ENCODE assay signal across 26 cellular contexts in the genomic region with DNA sequence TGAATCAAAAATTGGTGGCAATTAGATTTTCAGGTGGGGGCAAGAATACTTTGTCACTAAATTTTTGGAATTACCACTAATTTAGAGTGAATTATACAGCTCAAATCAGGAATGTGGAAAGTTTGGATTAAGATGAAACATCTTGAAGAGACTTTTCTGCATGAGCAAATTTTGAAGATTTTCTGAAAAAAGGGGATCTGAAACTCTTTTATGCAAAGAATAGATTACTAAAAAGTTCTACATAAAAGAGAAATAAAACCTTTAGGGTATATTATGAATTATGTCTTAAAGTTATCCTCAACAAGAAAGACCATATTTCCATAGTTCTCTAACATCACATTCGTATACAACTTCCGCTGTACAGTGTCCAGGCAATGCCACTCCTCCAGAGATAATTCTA.
"Had no signal": no experiment of that assay in that cellular context is flagged by ENCODE, and none has a peak within 500 bp of the region (broad histone marks: within the 10 kb centered on the region; RNA-seq: fewer than 3 reads in every experiment).

No MANE protein-coding gene starts in this region.

- ATAC-seq: left colon; left lung; lower lobe of right lung; naive thymus-derived CD8-positive, alpha-beta T cell; right lobe of liver had no signal

- H3K79me2 ChIP-seq: parathyroid adenoma had no signal

- H3K27me3 ChIP-seq: left lung, right atrium auricular region, right lobe of liver, suprapubic skin, tibial nerve, uterus had no signal

- H3K27me3 Mint-ChIP-seq: naive thymus-derived CD8-positive, alpha-beta T cell; stimulated activated naive CD8-positive, alpha-beta T cell treated with anti-CD3 and anti-CD28 coated beads, Interleukin-15, Interleukin-2, amounts not matched to agents 100 ng/mL and 50 ng/mL, for 24 hours; type B pancreatic cell had no signal

- H3K4me1 Mint-ChIP-seq: immature natural killer cell, mesothelial cell of epicardium, nephron, neural crest cell had no signal

- H3K27ac Mint-ChIP-seq: immature natural killer cell; mesothelial cell of epicardium; naive thymus-derived CD8-positive, alpha-beta T cell; nephron; stimulated activated naive CD8-positive, alpha-beta T cell treated with anti-CD3 and anti-CD28 coated beads, Interleukin-15, Interleukin-2, amounts not matched to agents 100 ng/mL and 50 ng/mL, for 24 hours; type B pancreatic cell had no signal

- H3K4me3 ChIP-seq: left lung, lower lobe of right lung, right atrium auricular region, right lobe of liver, smooth muscle cell, suprapubic skin, thoracic aorta, tibial nerve, uterus had no signal

- H3K4me3 Mint-ChIP-seq: immature natural killer cell; mesothelial cell of epicardium; naive thymus-derived CD8-positive, alpha-beta T cell; nephron; neural crest cell; stimulated activated naive CD8-positive, alpha-beta T cell treated with anti-CD3 and anti-CD28 coated beads, Interleukin-15, Interleukin-2, amounts not matched to agents 100 ng/mL and 50 ng/mL, for 24 hours; type B pancreatic cell had no signal

- H3K27ac ChIP-seq: left lung, lower lobe of right lung, parathyroid adenoma, right atrium auricular region, right lobe of liver, suprapubic skin, thoracic aorta, tibial nerve, uterus had no signal

- H3K4me1 ChIP-seq: left lung, lower lobe of right lung, parathyroid adenoma, right atrium auricular region, right lobe of liver, suprapubic skin, tibial nerve, uterus had no signal

- H3K9ac ChIP-seq: parathyroid adenoma had no signal

- DNase-seq: hypothalamus; immature natural killer cell; kidney; left colon; left lung; lower lobe of right lung; mammary epithelial cell; mesendoderm; naive thymus-derived CD8-positive, alpha-beta T cell; nucleus accumbens; right lobe of liver; stimulated activated CD4-positive, alpha-beta T cell treated with anti-CD3 and anti-CD28 coated beads, Interleukin-1b, Interleukin-23, amount 100 ng/mL, for 48 hours; stimulated activated CD4-positive, alpha-beta T cell treated with anti-CD3 and anti-CD28 coated beads, Interleukin-2, amount 100 ng/mL, for 48 hours; stimulated activated naive CD4-positive, alpha-beta T cell; uterus had no signal

- H3K36me3 ChIP-seq: lower lobe of right lung, right lobe of liver, uterus had no signal

- H2AFZ ChIP-seq: parathyroid adenoma had no signal

- H3K4me2 ChIP-seq: smooth muscle cell had no signal
